Comparison of ENCODE assay signal across 8 cellular contexts in the genomic region with DNA sequence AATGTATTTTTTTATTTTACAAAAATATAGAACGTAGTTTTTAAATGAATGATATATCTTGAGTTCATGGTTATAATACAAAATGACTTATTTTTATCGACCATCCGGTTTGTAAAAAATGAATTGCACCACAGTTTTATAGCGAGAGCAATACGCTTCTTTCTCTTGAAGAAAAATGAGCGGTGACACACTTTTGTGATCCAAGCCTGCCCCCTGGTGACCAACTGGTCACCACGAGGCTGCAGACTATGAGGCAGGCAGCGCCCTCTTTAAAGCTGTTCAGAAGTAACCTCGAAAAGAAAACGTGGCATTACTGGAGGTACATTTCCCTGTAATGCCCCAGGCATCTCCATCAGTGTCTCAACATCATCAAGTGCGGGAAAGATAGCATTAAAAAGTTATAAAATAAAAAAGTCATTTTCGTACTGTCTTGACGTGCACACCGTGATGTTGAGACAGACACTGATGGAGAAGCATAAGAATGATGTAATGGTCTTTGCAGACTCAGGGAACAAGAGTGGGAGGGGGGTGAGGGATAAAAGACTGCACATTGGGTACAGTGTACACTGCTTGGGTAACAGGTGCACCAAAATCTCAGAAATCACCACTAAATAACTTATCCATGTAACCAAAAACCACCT.
DNase-seq lines count a peak whose midpoint lies in the region; ATAC-seq, FAIRE-seq and TF ChIP-seq lines count a peak whose summit lies in the region.

No MANE protein-coding gene starts in this region.

- H4K5ac ChIP-seq in H1 (ENCODE audit: insufficient read length, low read depth, low read length), result no peak overlapping the region

- no peak overlapping the region for H3K23ac ChIP-seq in H1 (ENCODE audit: insufficient read length)

- POLR2A ChIA-PET in activated CD4-positive, alpha-beta memory T cell treated with anti-CD3 and anti-CD28 coated beads for 36 hours (lab: Charles Lee), result no interaction called here
- POLR2A ChIA-PET in H1 (lab: Charles Lee; ENCODE audit: partially characterized antibody), result interaction anchor here (0.6 to 1.7 kb wide), 2 partner anchors 855 to 857 kb away, joined by 3 to 6 read pairs; no protein-coding TSS in a partner anchor

- peak; percentile 55 for ATAC-seq in HG03103 (IDR thresholded peaks at IDR 0.05; ENCODE audit: low read depth, unreplicated experiment)
- no peak for ATAC-seq in GM21737 (IDR thresholded peaks at IDR 0.05; ENCODE audit: unreplicated experiment)

- H2BK20ac ChIP-seq in H1 (ENCODE audit: low read length), result no peak overlapping the region

- TF ChIP-seq RAD21 in H1 (IDR thresholded peaks at IDR 0.05 in 1 of 2, conservative IDR thresholded peaks at IDR 0.05 in 1 of 2; ENCODE audit: low read depth in 2 of 2, low read length in 2 of 2), result peak; percentile 95 to 96

- TF ChIP-seq EP300 in H1 (IDR thresholded peaks at IDR 0.05; ENCODE audit: borderline replicate concordance in 1 of 2, low read depth in 2 of 2, low read length in 2 of 2), result no peak

- TF ChIP-seq POLR2A in H1 (IDR thresholded peaks at IDR 0.05; ENCODE audit: control extremely low read depth in 1 of 2, low read depth in 2 of 2, low read length in 2 of 2), result no peak

- H2AFZ ChIP-seq in H1 (ENCODE audit: low read length), result no peak overlapping the region

- H4K91ac ChIP-seq in H1 (replicated peaks; ENCODE audit: insufficient read length, low read length), result no peak overlapping the region

- no peak overlapping the region for H3K18ac ChIP-seq in H1 (ENCODE audit: extremely low read depth, low read length)

- CTCF ChIA-PET in activated CD4-positive, alpha-beta memory T cell treated with anti-CD3 and anti-CD28 coated beads for 36 hours (lab: Charles Lee), result interaction anchor here (0.9 to 1.8 kb wide), 5 partner anchors 21 to 1044 kb away, joined by 3 to 11 read pairs (median 3); no protein-coding TSS in a partner anchor
- CTCF ChIA-PET in H1 (lab: Charles Lee; ENCODE audit: partially characterized antibody), result interaction anchor here (0.6 to 4.2 kb wide), 21 partner anchors 18 to 1044 kb away, joined by 3 to 36 read pairs (median 4); no protein-coding TSS in a partner anchor

- H3K4me1 Mint-ChIP-seq in activated CD4-positive, alpha-beta memory T cell treated with anti-CD3 and anti-CD28 coated beads for 36 hours (ENCODE audit: low read depth), result no peaks in the 10 kb centered on the region

- H3K4ac ChIP-seq in H1 (replicated peaks; ENCODE audit: insufficient read length, low read depth, low read length), result no peak overlapping the region

- H3K9ac ChIP-seq in H1 (replicated peaks in 1 of 4; ENCODE audit: extremely low read depth in 1 of 4, low read depth in 3 of 4, low read length in 3 of 4), result no peak overlapping the region

- no peak overlapping the region for H2BK12ac ChIP-seq in H1 (ENCODE audit: low read depth, low read length)

- H3K27ac ChIP-seq in H1 (ENCODE audit: low read depth, low read length), result no peak overlapping the region

- H3K56ac ChIP-seq in H1 (replicated peaks; ENCODE audit: insufficient read length, low read depth, low read length), result no peak overlapping the region

- H3K9me3 Mint-ChIP-seq in activated CD4-positive, alpha-beta memory T cell treated with anti-CD3 and anti-CD28 coated beads for 36 hours, result no peaks in the 10 kb centered on the region

- no peak overlapping the region for H3K27ac Mint-ChIP-seq in activated CD4-positive, alpha-beta memory T cell treated with anti-CD3 and anti-CD28 coated beads for 36 hours

- H3K27me3 Mint-ChIP-seq in activated CD4-positive, alpha-beta memory T cell treated with anti-CD3 and anti-CD28 coated beads for 36 hours, result no peaks in the 10 kb centered on the region

- DNase-seq in DMS53 (lab: John Stamatoyannopoulos, UW) (peak; percentile 85), NCI-H69 (lab: John Stamatoyannopoulos, UW) (peak; percentile 55), H1 (ENCODE audit: low read depth in 1 of 2, low spot score in 2 of 2) (peak; percentile 49 to 79), medulla oblongata (ENCODE audit: extremely low spot score) (peak; percentile 96)
- peak; percentile 73 for DNase-seq in activated CD4-positive, alpha-beta memory T cell treated with anti-CD3 and anti-CD28 coated beads for 36 hours
- peak; percentile 6 for DNase-seq in stimulated activated CD8-positive, alpha-beta memory T cell treated with anti-CD3 and anti-CD28 coated beads, Interleukin-15, amount 100 ng/mL, for 24 hours (ENCODE audit: low read depth)

- no peak overlapping the region for H2BK120ac ChIP-seq in H1 (replicated peaks; ENCODE audit: low read depth, low read length)

- H3K14ac ChIP-seq in H1 (ENCODE audit: insufficient read length), result no peak overlapping the region

- no peaks in the 10 kb centered on the region for H4K20me1 ChIP-seq in H1 (replicated peaks in 1 of 2; ENCODE audit: control insufficient read depth in 1 of 2, insufficient read depth in 2 of 2, low read length in 2 of 2)

- intact Hi-C loops in activated CD4-positive, alpha-beta memory T cell treated with anti-CD3 and anti-CD28 coated beads for 36 hours (cut with micrococcal nuclease), result loop anchor here (1.0 to 5.0 kb wide), 3 partner anchors 101 to 1044 kb away; no protein-coding TSS in a partner anchor

- no peaks in the 10 kb centered on the region for H3K23me2 ChIP-seq in H1 (ENCODE audit: low read depth, low read length)

- FAIRE-seq in H1 (lab: Jason Lieb, UNC), result peak; percentile 81

- no peak overlapping the region for H3K4me2 ChIP-seq in H1 (ENCODE audit: insufficient read depth in 1 of 2, low read depth in 2 of 2, low read length in 2 of 2)

- WGBS in H1 (ENCODE audit: extremely low coverage in 1 of 2, insufficient coverage in 1 of 2, insufficient read length in 1 of 2, insufficient replicate concordance in 2 of 2, low coverage in 1 of 2, low lambda C conversion rate in 2 of 2, missing lambda C conversion rate in 1 of 2), 2 experiments, result 20% methylated on average over 14 of the region's 14 CpGs; no CpG with 5 or more reads in 1 of the 2 experiments

- H3K4me3 Mint-ChIP-seq in activated CD4-positive, alpha-beta memory T cell treated with anti-CD3 and anti-CD28 coated beads for 36 hours, result no peak overlapping the region

- H4K8ac ChIP-seq in H1 (ENCODE audit: extremely low read depth, insufficient read depth, low read length), result no peak overlapping the region

- H3K4me3 ChIP-seq in H1 (ENCODE audit: extremely low read depth in 1 of 4, insufficient read depth in 2 of 4, low read depth in 3 of 4, low read length in 4 of 4), result no peak overlapping the region

- H3K79me2 ChIP-seq in H1 (ENCODE audit: control insufficient read depth in 1 of 2, insufficient read depth in 2 of 2, low read length in 2 of 2), result no peaks in the 10 kb centered on the region

- no peak overlapping the region for H2AK5ac ChIP-seq in H1 (ENCODE audit: low read depth, low read length)

- no peaks in the 10 kb centered on the region for H3K36me3 ChIP-seq in H1 (ENCODE audit: control insufficient read depth in 2 of 4, insufficient read depth in 4 of 4, low read length in 3 of 4)

- peak; percentile 78 to 96 (median 83) for TF ChIP-seq CTCF in H1 (IDR thresholded peaks at IDR 0.05; ENCODE audit: control extremely low read depth in 1 of 3, insufficient read depth in 1 of 3, low read depth in 1 of 3, low read length in 3 of 3)

- no peaks in the 10 kb centered on the region for H3K4me1 ChIP-seq in H1 (replicated peaks in 1 of 4; ENCODE audit: control insufficient read depth in 3 of 4, insufficient read depth in 4 of 4, low read length in 3 of 4)

- H2BK15ac ChIP-seq in H1 (ENCODE audit: low read length), result no peak overlapping the region

- no peaks in the 10 kb centered on the region for H3K79me1 ChIP-seq in H1 (ENCODE audit: low read depth, low read length)

- no peaks in the 10 kb centered on the region for H3K27me3 ChIP-seq in H1 (replicated peaks in 1 of 4; ENCODE audit: control insufficient read depth in 3 of 4, extremely low read depth in 1 of 4, insufficient read depth in 3 of 4, low read length in 3 of 4)

- no peaks in the 10 kb centered on the region for H3K9me3 ChIP-seq in H1 (ENCODE audit: insufficient read depth in 2 of 2, low read depth in 1 of 2, low read length in 1 of 2)

- no peak overlapping the region for H2BK5ac ChIP-seq in H1 (ENCODE audit: low read depth, low read length)

- H3K36me3 Mint-ChIP-seq in activated CD4-positive, alpha-beta memory T cell treated with anti-CD3 and anti-CD28 coated beads for 36 hours, result no peaks in the 10 kb centered on the region

TF ChIP-seq in H1, 55 proteins besides CTCF, POLR2A, EP300 and RAD21:
- TF ChIP-seq YY1 (IDR thresholded peaks at IDR 0.05; ENCODE audit: low read depth, low read length), result 0 out of 2 replicates have a peak, but pooled peaks have one; percentile 6
- no peak for TF ChIP-seq EZH2 (IDR thresholded peaks at IDR 0.05; ENCODE audit: low read depth, low read length, severe bottlenecking)
- 0 out of 2 replicates have a peak, but pooled peaks have one; percentile 16 for TF ChIP-seq CREB1 (IDR thresholded peaks at IDR 0.05)
- peak; percentile 57 for TF ChIP-seq MAX (IDR thresholded peaks at IDR 0.05)

Comparison
In these comparisons a context has a peak if more than half of its experiments do, and no peak if none do; other contexts are left out.
1. DNase-seq: peak in every context shown above with its lines; median percentile 96 in medulla oblongata; 85 in DMS53; 73 in activated CD4-positive, alpha-beta memory T cell treated with anti-CD3 and anti-CD28 coated beads for 36 hours; 64 in H1; 55 in NCI-H69; 6 in stimulated activated CD8-positive, alpha-beta memory T cell treated with anti-CD3 and anti-CD28 coated beads, Interleukin-15, amount 100 ng/mL, for 24 hours.